ENCODE assay signal across 8 cellular contexts in genomic region chr4:9691221-9692065, GRCh38.
DNase-seq lines count a peak whose midpoint lies in the region; ATAC-seq and FAIRE-seq lines count a peak whose summit lies in the region.

No MANE protein-coding gene starts in this region.

- ATAC-seq in GM19328 (IDR thresholded peaks at IDR 0.05; ENCODE audit: unreplicated experiment) (peak; percentile 100), HG03460 (IDR thresholded peaks at IDR 0.05; ENCODE audit: unreplicated experiment) (peak; percentile 100)

- FAIRE-seq in endometrium (lab: Jason Lieb, UNC) = peak; percentile 89

- DNase-seq in AG20443 (ENCODE audit: low spot score) = peak; percentile 95
- peak; percentile 96 for DNase-seq in NCI-H82 (lab: John Stamatoyannopoulos, UW)
- DNase-seq in activated CD8-positive, alpha-beta memory T cell treated with anti-CD3 and anti-CD28 coated beads, Interleukin-2, amount 50 U/mL, for 24 hours (ENCODE audit: extremely low read depth) = peak; percentile 71
- peak; percentile 98 for DNase-seq in mesenteric fat pad (ENCODE audit: low spot score)
- DNase-seq in stimulated activated CD8-positive, alpha-beta memory T cell treated with anti-CD3 and anti-CD28 coated beads, Interleukin-12 subunit alpha, Interleukin-12 subunit beta, amount 100 ng/mL, for 24 hours (ENCODE audit: extremely low read depth) = peak; percentile 75

Comparison
In these comparisons a context has a peak if more than half of its experiments do, and no peak if none do; other contexts are left out.
1. Peak in every context shown above with its lines: DNase-seq and ATAC-seq.